1 cellular context compared by ENCODE assay signal in the genomic region with DNA sequence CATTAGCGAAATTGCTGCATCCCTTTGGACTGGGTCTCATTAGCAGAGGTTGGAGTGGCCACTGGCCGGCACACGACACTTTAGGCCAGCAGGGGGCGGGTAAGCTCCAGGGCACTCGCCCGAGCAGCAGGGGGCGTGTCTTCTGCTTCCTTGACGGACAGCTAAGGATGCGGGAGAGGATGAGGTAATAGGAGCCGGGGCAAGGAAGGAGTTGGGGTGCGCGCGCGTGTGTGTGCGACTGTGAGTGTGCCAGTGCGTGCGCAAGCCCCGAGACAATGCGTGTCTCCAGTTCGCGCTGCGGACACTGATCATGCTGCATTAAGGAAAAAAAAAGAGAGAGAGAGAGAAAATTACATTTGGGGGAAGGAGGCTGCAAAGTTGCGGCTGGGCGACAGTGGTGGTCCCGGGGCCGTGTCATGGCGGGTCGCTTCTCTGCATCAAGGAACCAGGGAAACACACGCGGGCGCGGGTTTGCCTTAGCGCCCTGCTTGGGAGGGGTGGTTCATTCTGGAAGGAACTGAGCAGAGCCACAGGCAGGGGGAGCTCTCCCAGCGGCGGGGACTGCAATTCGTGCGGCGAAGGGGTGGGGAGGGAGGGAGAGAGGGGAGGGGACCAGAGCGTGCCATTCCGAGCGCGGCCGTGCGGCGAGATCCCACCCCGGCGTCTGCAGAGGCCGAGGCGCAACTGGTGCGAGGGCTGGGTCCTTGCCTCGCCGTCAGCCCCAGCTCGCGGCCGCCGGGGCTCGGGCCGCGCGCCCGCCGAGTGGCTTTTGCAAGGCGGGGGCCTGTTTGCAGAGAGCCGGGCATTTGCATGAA.
TF ChIP-seq lines count a peak whose summit lies in the region.

TSS of gene DTX4 (plus strand) at position 625 of the 815 bp plus-strand sequence. CDS start 464 bp downstream, outside the sequence.

TF ChIP-seq in K562, 482 proteins besides CTCF, POLR2A, EP300 and RAD21 (continued from another document and continues in another):
- TF ChIP-seq ZNF592 (IDR thresholded peaks at IDR 0.05) (no peak), KDM4B (IDR thresholded peaks at IDR 0.05; ENCODE audit: borderline replicate concordance in 2 of 2, low read depth in 1 of 2) (no peak), ELF4 (CRISPR knock-in tag; IDR thresholded peaks at IDR 0.05) (0 out of 2 replicates have a peak, but pooled peaks have one; percentile 18), PYGO2 (tag; IDR thresholded peaks at IDR 0.05) (no peak), STAT5A (IDR thresholded peaks at IDR 0.05; ENCODE audit: borderline replicate concordance, low read length) (no peak), HNRNPUL1 (IDR thresholded peaks at IDR 0.05; ENCODE audit: low read length) (no peak), ERF (CRISPR knock-in tag; IDR thresholded peaks at IDR 0.05) (0 out of 2 replicates have a peak, but pooled peaks have one; percentile 16), TRIM24 (IDR thresholded peaks at IDR 0.05) (no peak), RBM15 (IDR thresholded peaks at IDR 0.05; ENCODE audit: insufficient read depth, low read length) (no peak), ZNF785 (CRISPR knock-in tag; IDR thresholded peaks at IDR 0.05) (no peak), CHD1 (IDR thresholded peaks at IDR 0.05; ENCODE audit: low read length) (no peak), ZNF274 (IDR thresholded peaks at IDR 0.05; ENCODE audit: borderline replicate concordance, low read depth, low read length) (no peak), OTX1 (CRISPR knock-in tag; IDR thresholded peaks at IDR 0.05) (no peak), SIX5 (IDR thresholded peaks at IDR 0.05; ENCODE audit: borderline replicate concordance in 1 of 2, insufficient read depth in 1 of 2, low read depth in 1 of 2, low read length in 2 of 2) (no peak), L3MBTL2 (IDR thresholded peaks at IDR 0.05) (peak; percentile 84; the same call in 1 of the 2 replicates), SNAPC5 (CRISPR knock-in tag; IDR thresholded peaks at IDR 0.05) (no peak), DNMT1 (IDR thresholded peaks at IDR 0.05) (peak; percentile 73; the same call in 1 of the 2 replicates), MEF2D (tag; conservative IDR thresholded peaks at IDR 0.05; ENCODE audit: low read depth) (no peak), ZNF41 (CRISPR knock-in tag; conservative IDR thresholded peaks at IDR 0.05) (no peak), SRSF7 (optimal IDR thresholded peaks at IDR 0.05; ENCODE audit: low read depth, low read length) (no peak), FOSL1 (tag; conservative IDR thresholded peaks at IDR 0.05) (no peak), MECOM (CRISPR knock-in tag; IDR thresholded peaks at IDR 0.05) (no peak), CCNT2 (IDR thresholded peaks at IDR 0.05; ENCODE audit: borderline replicate concordance, extremely low read depth, insufficient read length, low read depth, low read length) (no peak), HSF4 (CRISPR knock-in tag; IDR thresholded peaks at IDR 0.05; ENCODE audit: borderline replicate concordance) (no peak), KLF13 (tag; IDR thresholded peaks at IDR 0.05; ENCODE audit: borderline replicate concordance, low read depth) (no peak), DPF2 (IDR thresholded peaks at IDR 0.05) (peak; percentile 82), RBM39 (optimal IDR thresholded peaks at IDR 0.05; ENCODE audit: low read depth, low read length) (no peak), BRD9 (IDR thresholded peaks at IDR 0.05; ENCODE audit: low read depth, partially characterized antibody) (peak; percentile 23), SIN3A (IDR thresholded peaks at IDR 0.05; ENCODE audit: borderline replicate concordance in 2 of 2, control insufficient read depth in 1 of 2, low read depth in 2 of 2, low read length in 2 of 2) (no peak), NRF1 (conservative IDR thresholded peaks at IDR 0.05 in 1 of 2, IDR thresholded peaks at IDR 0.05 in 1 of 2) (peak; percentile 82 to 85), IRF9 (tag; IDR thresholded peaks at IDR 0.05) (no peak), POLR2AphosphoS5 (IDR thresholded peaks at IDR 0.05; ENCODE audit: control insufficient read depth, insufficient read depth, low read depth, low read length) (no peak), ZNF668 (CRISPR knock-in tag; IDR thresholded peaks at IDR 0.05) (no peak), POLR2H (tag; IDR thresholded peaks at IDR 0.05; ENCODE audit: low read depth) (no peak), PHF21A (IDR thresholded peaks at IDR 0.05; ENCODE audit: borderline replicate concordance, low read depth) (no peak), CBFA2T2 (conservative IDR thresholded peaks at IDR 0.05) (no peak), ZFP91 (CRISPR knock-in tag; IDR thresholded peaks at IDR 0.05) (no peak), SMARCA4 (IDR thresholded peaks at IDR 0.05) (peak; percentile 58; the same call in 1 of the 2 replicates), EP400 (IDR thresholded peaks at IDR 0.05) (peak; percentile 44; the same call in 1 of the 2 replicates), HDAC6 (IDR thresholded peaks at IDR 0.05; ENCODE audit: low read depth, low read length) (no peak), KLF1 (tag; IDR thresholded peaks at IDR 0.05) (no peak), NUFIP1 (IDR thresholded peaks at IDR 0.05; ENCODE audit: partially characterized antibody) (no peak), GTF2A2 (tag; IDR thresholded peaks at IDR 0.05) (no peak), ZBTB43 (CRISPR knock-in tag; IDR thresholded peaks at IDR 0.05) (no peak), SRSF9 (IDR thresholded peaks at IDR 0.05; ENCODE audit: borderline replicate concordance, low read depth, low read length) (no peak), KDM1A (IDR thresholded peaks at IDR 0.05) (no peak), KDM5B (IDR thresholded peaks at IDR 0.05; ENCODE audit: insufficient replicate concordance, low read depth, low read length) (no peak)
- TF ChIP-seq, protein P1, sequence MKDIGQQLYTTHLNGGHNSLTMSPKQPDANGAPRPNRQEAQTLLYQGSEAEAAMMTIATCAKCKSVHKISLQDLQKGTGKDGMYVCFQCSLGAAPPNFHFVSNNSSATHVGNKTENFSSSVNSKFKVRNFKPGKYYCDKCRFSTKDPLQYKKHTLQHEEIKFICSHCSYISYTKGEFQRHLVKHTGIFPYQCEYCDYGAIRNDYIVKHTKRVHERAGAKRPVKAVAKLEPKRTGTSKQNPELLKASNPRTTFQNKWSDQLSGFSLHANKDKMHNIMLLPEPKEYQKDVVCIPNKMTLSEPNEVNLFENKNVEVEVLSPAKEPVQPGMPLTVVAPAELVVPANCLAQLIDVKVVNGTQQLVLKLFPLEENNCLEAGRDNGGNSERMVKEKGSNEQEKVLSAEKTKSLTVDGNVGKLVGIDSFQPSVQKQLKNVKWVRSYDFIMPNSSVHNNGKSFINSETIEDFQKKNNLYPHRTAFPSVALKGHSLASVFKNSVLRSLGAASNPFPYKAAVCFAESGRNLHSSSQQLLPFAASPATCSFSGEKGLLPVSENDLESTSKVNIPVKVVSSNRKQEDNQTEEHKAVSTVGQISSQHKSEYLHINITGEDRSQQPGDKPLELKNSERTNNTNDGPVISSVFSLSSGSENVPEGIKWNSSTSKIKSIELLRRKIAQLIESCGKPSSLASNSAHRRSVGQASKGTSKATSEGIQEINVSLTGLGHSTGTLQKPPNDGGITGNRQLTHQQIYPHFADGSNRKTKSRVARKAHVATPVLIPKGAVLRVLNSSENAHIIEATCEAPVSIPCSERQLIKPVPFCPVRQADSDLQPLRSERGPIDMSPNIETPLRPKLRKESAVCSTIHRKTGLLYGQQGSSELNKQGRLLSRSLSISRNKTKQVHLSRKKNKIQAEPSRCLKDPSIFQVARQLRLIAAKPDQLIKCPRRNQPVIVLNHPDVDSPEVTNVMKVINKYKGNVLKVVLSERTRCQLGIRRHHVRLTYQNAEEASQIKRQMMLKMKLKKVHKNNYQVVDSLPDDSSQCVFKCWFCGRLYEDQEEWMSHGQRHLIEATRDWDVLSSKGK (CRISPR knock-in tag; IDR thresholded peaks at IDR 0.05), result no peak
- TF ChIP-seq, protein P2, sequence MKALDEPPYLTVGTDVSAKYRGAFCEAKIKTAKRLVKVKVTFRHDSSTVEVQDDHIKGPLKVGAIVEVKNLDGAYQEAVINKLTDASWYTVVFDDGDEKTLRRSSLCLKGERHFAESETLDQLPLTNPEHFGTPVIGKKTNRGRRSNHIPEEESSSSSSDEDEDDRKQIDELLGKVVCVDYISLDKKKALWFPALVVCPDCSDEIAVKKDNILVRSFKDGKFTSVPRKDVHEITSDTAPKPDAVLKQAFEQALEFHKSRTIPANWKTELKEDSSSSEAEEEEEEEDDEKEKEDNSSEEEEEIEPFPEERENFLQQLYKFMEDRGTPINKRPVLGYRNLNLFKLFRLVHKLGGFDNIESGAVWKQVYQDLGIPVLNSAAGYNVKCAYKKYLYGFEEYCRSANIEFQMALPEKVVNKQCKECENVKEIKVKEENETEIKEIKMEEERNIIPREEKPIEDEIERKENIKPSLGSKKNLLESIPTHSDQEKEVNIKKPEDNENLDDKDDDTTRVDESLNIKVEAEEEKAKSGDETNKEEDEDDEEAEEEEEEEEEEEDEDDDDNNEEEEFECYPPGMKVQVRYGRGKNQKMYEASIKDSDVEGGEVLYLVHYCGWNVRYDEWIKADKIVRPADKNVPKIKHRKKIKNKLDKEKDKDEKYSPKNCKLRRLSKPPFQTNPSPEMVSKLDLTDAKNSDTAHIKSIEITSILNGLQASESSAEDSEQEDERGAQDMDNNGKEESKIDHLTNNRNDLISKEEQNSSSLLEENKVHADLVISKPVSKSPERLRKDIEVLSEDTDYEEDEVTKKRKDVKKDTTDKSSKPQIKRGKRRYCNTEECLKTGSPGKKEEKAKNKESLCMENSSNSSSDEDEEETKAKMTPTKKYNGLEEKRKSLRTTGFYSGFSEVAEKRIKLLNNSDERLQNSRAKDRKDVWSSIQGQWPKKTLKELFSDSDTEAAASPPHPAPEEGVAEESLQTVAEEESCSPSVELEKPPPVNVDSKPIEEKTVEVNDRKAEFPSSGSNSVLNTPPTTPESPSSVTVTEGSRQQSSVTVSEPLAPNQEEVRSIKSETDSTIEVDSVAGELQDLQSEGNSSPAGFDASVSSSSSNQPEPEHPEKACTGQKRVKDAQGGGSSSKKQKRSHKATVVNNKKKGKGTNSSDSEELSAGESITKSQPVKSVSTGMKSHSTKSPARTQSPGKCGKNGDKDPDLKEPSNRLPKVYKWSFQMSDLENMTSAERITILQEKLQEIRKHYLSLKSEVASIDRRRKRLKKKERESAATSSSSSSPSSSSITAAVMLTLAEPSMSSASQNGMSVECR (CRISPR knock-in tag; IDR thresholded peaks at IDR 0.05), result no peak
